ENCODE assay signal across 1 cellular context in genomic region chrX:140172401-140172800, GRCh38.
"Had no signal": no experiment of that assay in that cellular context is flagged by ENCODE, and none has a peak within 500 bp of the region (broad histone marks: within the 10 kb centered on the region; RNA-seq: fewer than 3 reads in every experiment).

No MANE protein-coding gene starts in this region.

- ATAC-seq: GM12878 had no signal

- H3K4me3 ChIP-seq: GM12878 had no signal
